ENCODE assay signal across 1 cellular context in the genomic region with DNA sequence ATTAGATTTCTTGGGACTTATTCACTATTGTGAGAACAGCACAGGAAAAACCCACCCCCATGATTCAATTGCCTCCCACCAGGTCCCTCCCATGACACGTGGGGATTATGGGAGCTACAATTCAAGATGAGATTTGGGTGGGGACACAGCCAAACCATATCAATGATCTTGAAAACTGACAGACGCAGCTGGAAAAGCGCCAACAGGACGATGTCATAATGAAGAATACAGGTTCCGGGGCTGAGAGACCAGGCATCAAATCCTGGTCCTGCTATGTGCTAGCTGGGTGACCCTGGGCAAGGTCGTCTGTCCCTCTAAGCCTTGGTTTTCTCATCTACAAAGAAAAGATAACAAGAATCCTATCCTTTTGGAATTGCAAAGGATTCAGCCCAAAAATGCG.
TF ChIP-seq lines count a peak whose summit lies in the region.

No MANE protein-coding gene starts in this region.

TF ChIP-seq in K562, 482 proteins besides CTCF, POLR2A, EP300 and RAD21:
- peak; percentile 90 for TF ChIP-seq NFIC (IDR thresholded peaks at IDR 0.05)
- TF ChIP-seq CHAMP1 (IDR thresholded peaks at IDR 0.05), result peak; percentile 22; the same call in 1 of the 2 replicates
- TF ChIP-seq ATF7 (IDR thresholded peaks at IDR 0.05), result peak; percentile 38; the same call in 1 of the 2 replicates
- TF ChIP-seq FOSL1 (tag; conservative IDR thresholded peaks at IDR 0.05), result 0 out of 2 replicates have a peak, but pooled peaks have one; percentile 10
- peak; percentile 36 for TF ChIP-seq MEIS2 (IDR thresholded peaks at IDR 0.05; ENCODE audit: partially characterized antibody)
- TF ChIP-seq CC2D1A (IDR thresholded peaks at IDR 0.05), result 0 out of 2 replicates have a peak, but pooled peaks have one; percentile 19
- TF ChIP-seq, protein P1, sequence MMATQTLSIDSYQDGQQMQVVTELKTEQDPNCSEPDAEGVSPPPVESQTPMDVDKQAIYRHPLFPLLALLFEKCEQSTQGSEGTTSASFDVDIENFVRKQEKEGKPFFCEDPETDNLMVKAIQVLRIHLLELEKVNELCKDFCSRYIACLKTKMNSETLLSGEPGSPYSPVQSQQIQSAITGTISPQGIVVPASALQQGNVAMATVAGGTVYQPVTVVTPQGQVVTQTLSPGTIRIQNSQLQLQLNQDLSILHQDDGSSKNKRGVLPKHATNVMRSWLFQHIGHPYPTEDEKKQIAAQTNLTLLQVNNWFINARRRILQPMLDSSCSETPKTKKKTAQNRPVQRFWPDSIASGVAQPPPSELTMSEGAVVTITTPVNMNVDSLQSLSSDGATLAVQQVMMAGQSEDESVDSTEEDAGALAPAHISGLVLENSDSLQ (IDR thresholded peaks at IDR 0.05), result 0 out of 2 replicates have a peak, but pooled peaks have one; percentile 38
